In genomic region chr6:121521164-121521555, GRCh38 we compare ENCODE assay signal across 20 cellular contexts.
A peak's percentile ranks its signal among the peaks of the same experiment; 100 is the strongest.
DNase-seq lines count a peak whose midpoint lies in the region; ATAC-seq and TF ChIP-seq lines count a peak whose summit lies in the region.
"Had no signal": no experiment of that assay in that cellular context is flagged by ENCODE, and none has a peak within 500 bp of the region (broad histone marks: within the 10 kb centered on the region; RNA-seq: fewer than 3 reads in every experiment).

No MANE protein-coding gene starts in this region.

- peak overlapping the region in 1 of 2 experiments; percentile 75 for H4K8ac ChIP-seq in IMR-90 (ENCODE audit: low read depth in 2 of 2, low read length in 2 of 2)

- H3K36me3 ChIP-seq in IMR-90 (ENCODE audit: control insufficient read depth, insufficient read depth, low read length) (no peaks in the 10 kb centered on the region), vagina (no peaks in the 10 kb centered on the region)

- peak overlapping the region; percentile 58 for H3K56ac ChIP-seq in IMR-90 (ENCODE audit: extremely low read depth, insufficient read depth, low read length)

- peak overlapping the region; percentile 90 for H2BK120ac ChIP-seq in IMR-90 (ENCODE audit: low read depth, low read length)

- peaks cover 9% of the 10 kb centered on the region for H3K9me1 ChIP-seq in IMR-90 (ENCODE audit: insufficient read depth, low read length)

- WGBS in IMR-90 (ENCODE audit: extremely low coverage in 2 of 2, insufficient read length in 1 of 2), 2 experiments: no CpG with 5 or more reads among the region's 2 CpGs

- CTCF ChIA-PET in IMR-90 (lab: Yijun Ruan, JAX): interaction anchor here (0.6 to 3.8 kb wide), 2 partner anchors 15 to 65 kb away, joined by 5 to 15 read pairs; no protein-coding TSS in a partner anchor

- H4K91ac ChIP-seq in IMR-90 (ENCODE audit: insufficient read depth, low read depth, low read length): peak overlapping the region; percentile 20; the same call in 1 of the 2 replicates

- H3K27ac ChIP-seq in IMR-90 (ENCODE audit: insufficient read depth, low read length): peak overlapping the region; percentile 84
- H3K27ac ChIP-seq in vagina: peak overlapping the region; percentile 83
- H3K27ac ChIP-seq: RWPE1 had no signal

- peaks cover 0 to 6% of the 10 kb centered on the region in 2 experiments; a peak in 1 of 4 replicates for H3K79me1 ChIP-seq in IMR-90 (ENCODE audit: low read depth in 1 of 2, low read length in 2 of 2)

- no peak overlapping the region for H2AK5ac ChIP-seq in IMR-90 (ENCODE audit: low read depth, low read length)

- no peaks in the 10 kb centered on the region for H4K20me1 ChIP-seq in IMR-90 (ENCODE audit: insufficient read depth, low read length)

- intact Hi-C loops in IMR-90 (cut with micrococcal nuclease) (loop anchor here (2.0 to 5.0 kb wide), 4 partner anchors 84 to 326 kb away; no protein-coding TSS in a partner anchor), vagina (cut with DNase I) (no loop called here)

- H3K4me3 ChIP-seq in IMR-90 (ENCODE audit: insufficient read depth, low read depth, low read length) (no peak overlapping the region), vagina (no peak overlapping the region)
- H3K4me3 ChIP-seq: skin epidermis had no signal

- H3K9me3 Mint-ChIP-seq in endothelial cell (ENCODE audit: unreplicated experiment) (no peaks in the 10 kb centered on the region), nephron progenitor cell (no peaks in the 10 kb centered on the region)
- H3K9me3 Mint-ChIP-seq: activated CD4-positive, alpha-beta T cell treated with anti-CD3 and anti-CD28 coated beads, Interleukin-2, amount 10 ng/mL, durations not matched to agents 24 days and 14 days had no signal

- no peak overlapping the region; the same call in 2 of the 3 replicates for H2BK15ac ChIP-seq in IMR-90 (ENCODE audit: low read depth, low read length)

- dilution Hi-C loops in IMR-90 (cut with HindIII; ENCODE audit: low sequenced_read_pairs, unreplicated experiment): no loop called here

- 0 out of 2 replicates have a peak overlapping the region, but pooled peaks have one; percentile 20 for H3K23ac ChIP-seq in IMR-90 (ENCODE audit: low read depth, low read length)

- peaks cover 18% of the 10 kb centered on the region for H3K4me1 ChIP-seq in IMR-90 (ENCODE audit: control insufficient read depth, insufficient read depth, low read length)
- H3K4me1 ChIP-seq in vagina: peaks cover 46% of the 10 kb centered on the region

- H3K4ac ChIP-seq in IMR-90 (ENCODE audit: low read depth, low read length): peak overlapping the region; percentile 59

- H3K27me3 ChIP-seq in IMR-90 (ENCODE audit: control insufficient read depth, insufficient read depth, low read length) (no peaks in the 10 kb centered on the region), vagina (no peaks in the 10 kb centered on the region)

- H3K4me1 Mint-ChIP-seq in endothelial cell (ENCODE audit: unreplicated experiment): peaks cover 26% of the 10 kb centered on the region
- peaks cover 24% of the 10 kb centered on the region for H3K4me1 Mint-ChIP-seq in nephron progenitor cell
- H3K4me1 Mint-ChIP-seq: activated CD4-positive, alpha-beta T cell treated with anti-CD3 and anti-CD28 coated beads, Interleukin-2, amount 10 ng/mL, durations not matched to agents 24 days and 14 days had no signal

- no peak overlapping the region for H2AFZ ChIP-seq in IMR-90 (replicated peaks; ENCODE audit: low read length, poor library complexity)

- TF ChIP-seq RAD21 in IMR-90 (IDR thresholded peaks at IDR 0.05; ENCODE audit: low read length): no peak

- no peaks in the 10 kb centered on the region for H3K9me3 ChIP-seq in IMR-90 (ENCODE audit: control insufficient read depth, insufficient read depth, low read length)
- H3K9me3 ChIP-seq in vagina: no peaks in the 10 kb centered on the region

- TF ChIP-seq CTCF in IMR-90 (conservative IDR thresholded peaks at IDR 0.05; ENCODE audit: low read depth, low read length) (no peak), endothelial cell (IDR thresholded peaks at IDR 0.05; ENCODE audit: unreplicated experiment) (no peak), nephron progenitor cell (IDR thresholded peaks at IDR 0.05) (no peak), vagina (IDR thresholded peaks at IDR 0.05) (no peak)

- H3K27me3 Mint-ChIP-seq in endothelial cell (ENCODE audit: unreplicated experiment) (no peaks in the 10 kb centered on the region), nephron progenitor cell (ENCODE audit: low read depth, poor library complexity) (no peaks in the 10 kb centered on the region)
- H3K27me3 Mint-ChIP-seq: activated CD4-positive, alpha-beta T cell treated with anti-CD3 and anti-CD28 coated beads, Interleukin-2, amount 10 ng/mL, durations not matched to agents 24 days and 14 days had no signal

- TF ChIP-seq POLR2A in IMR-90 (IDR thresholded peaks at IDR 0.05; ENCODE audit: low read depth, low read length) (no peak), vagina (IDR thresholded peaks at IDR 0.05) (no peak)

- peak overlapping the region; percentile 30; the same call in 1 of the 2 replicates for H3K4me2 ChIP-seq in IMR-90 (ENCODE audit: low read depth, low read length)

- peak overlapping the region; percentile 90 for H3K18ac ChIP-seq in IMR-90 (ENCODE audit: low read depth, low read length)

- POLR2A ChIA-PET in IMR-90 (lab: Charles Lee; ENCODE audit: unreplicated experiment): no interaction called here

- in situ Hi-C loops in IMR-90 (cut with MboI; ENCODE audit: low sequenced_read_pairs): no loop called here

- peak overlapping the region; percentile 79 for H2BK20ac ChIP-seq in IMR-90 (ENCODE audit: low read depth, low read length)

- H2AK9ac ChIP-seq in IMR-90 (replicated peaks; ENCODE audit: low read depth, low read length, poor library complexity): no peak overlapping the region

- no peak overlapping the region for H3K14ac ChIP-seq in IMR-90 (replicated peaks; ENCODE audit: low read depth, low read length)

- H2BK5ac ChIP-seq in IMR-90 (ENCODE audit: low read depth, low read length, poor library complexity, severe bottlenecking): peak overlapping the region; percentile 98

- no TSS peak for BruUV-seq in IMR-90 (replicated peaks; lab: Mats Ljungman, UMichigan)

- no peak overlapping the region for H3K9ac ChIP-seq in IMR-90 (ENCODE audit: low read depth, low read length)

- H3K36me3 Mint-ChIP-seq in endothelial cell (ENCODE audit: low read depth, unreplicated experiment): no peaks in the 10 kb centered on the region
- H3K36me3 Mint-ChIP-seq in nephron progenitor cell (ENCODE audit: low read depth): no peaks in the 10 kb centered on the region

- peak overlapping the region; percentile 75 for H4K5ac ChIP-seq in IMR-90 (ENCODE audit: low read depth, low read length)

- H3K4me3 Mint-ChIP-seq in endothelial cell (ENCODE audit: unreplicated experiment) (no peak overlapping the region), nephron progenitor cell (no peak overlapping the region)
- H3K4me3 Mint-ChIP-seq: activated CD4-positive, alpha-beta T cell treated with anti-CD3 and anti-CD28 coated beads, Interleukin-2, amount 10 ng/mL, durations not matched to agents 24 days and 14 days had no signal

- no peak; the same call in 1 of the 2 replicates for ATAC-seq in IMR-90 (ENCODE audit: low read depth)
- ATAC-seq: left colon had no signal

- H3K27ac Mint-ChIP-seq in endothelial cell (ENCODE audit: unreplicated experiment): peak overlapping the region; percentile 80
- H3K27ac Mint-ChIP-seq in nephron progenitor cell: peak overlapping the region; percentile 8
- H3K27ac Mint-ChIP-seq: activated CD4-positive, alpha-beta T cell treated with anti-CD3 and anti-CD28 coated beads, Interleukin-2, amount 10 ng/mL, durations not matched to agents 24 days and 14 days had no signal

- peak; percentile 0 for DNase-seq in IMR-90
- DNase-seq in endothelial cell (ENCODE audit: low spot score): no peak
- DNase-seq in nephron progenitor cell: no peak
- no peak for DNase-seq in vagina (ENCODE audit: extremely low spot score in 2 of 2)
- no peak for DNase-seq in AML-193 (lab: John Stamatoyannopoulos, UW)
- no peak for DNase-seq in stimulated activated CD4-positive, alpha-beta T cell treated with anti-CD3 and anti-CD28 coated beads, Interleukin-15, amount 100 ng/mL, for 24 hours
- DNase-seq in DMS 273 (lab: John Stamatoyannopoulos, UW; ENCODE audit: unreplicated experiment): no peak
- DNase-seq in retina: no peak
- DNase-seq: activated CD4-positive, alpha-beta T cell treated with anti-CD3 and anti-CD28 coated beads, Interleukin-2, amount 10 ng/mL, durations not matched to agents 24 days and 14 days; activated effector memory CD4-positive, alpha-beta T cell treated with anti-CD3 and anti-CD28 coated beads, Interleukin-2, amount 50 U/mL, for 16 hours; C1 segment of cervical spinal cord; DMS153; GOT3; left colon; NCI-H187 treated with DMSO at 0.1 percent for 48 hours; stimulated activated CD4-positive, alpha-beta T cell treated with anti-CD3 and anti-CD28 coated beads, Interleukin-4, amount 100 ng/mL, for 4 hours; substantia nigra; SW 1271 had no signal

TF ChIP-seq in IMR-90, 13 proteins besides CTCF, POLR2A, EP300 and RAD21 (continues in another document):
- TF ChIP-seq CEBPB (IDR thresholded peaks at IDR 0.05; ENCODE audit: low read depth, low read length) (no peak), ELK1 (IDR thresholded peaks at IDR 0.05; ENCODE audit: borderline replicate concordance, low read depth, low read length) (no peak), RFX5 (IDR thresholded peaks at IDR 0.05; ENCODE audit: low read depth, low read length) (no peak), USF2 (IDR thresholded peaks at IDR 0.05; ENCODE audit: low read depth, low read length) (no peak), NFE2L2 (IDR thresholded peaks at IDR 0.05; ENCODE audit: low read depth, low read length) (no peak), FOS (IDR thresholded peaks at IDR 0.05; ENCODE audit: low read depth, low read length) (no peak), MXI1 (IDR thresholded peaks at IDR 0.05; ENCODE audit: borderline replicate concordance, low read depth, low read length) (no peak), MAZ (IDR thresholded peaks at IDR 0.05; ENCODE audit: borderline replicate concordance, low read depth, low read length) (no peak)
